28 cellular contexts compared by ENCODE assay signal in the genomic region with DNA sequence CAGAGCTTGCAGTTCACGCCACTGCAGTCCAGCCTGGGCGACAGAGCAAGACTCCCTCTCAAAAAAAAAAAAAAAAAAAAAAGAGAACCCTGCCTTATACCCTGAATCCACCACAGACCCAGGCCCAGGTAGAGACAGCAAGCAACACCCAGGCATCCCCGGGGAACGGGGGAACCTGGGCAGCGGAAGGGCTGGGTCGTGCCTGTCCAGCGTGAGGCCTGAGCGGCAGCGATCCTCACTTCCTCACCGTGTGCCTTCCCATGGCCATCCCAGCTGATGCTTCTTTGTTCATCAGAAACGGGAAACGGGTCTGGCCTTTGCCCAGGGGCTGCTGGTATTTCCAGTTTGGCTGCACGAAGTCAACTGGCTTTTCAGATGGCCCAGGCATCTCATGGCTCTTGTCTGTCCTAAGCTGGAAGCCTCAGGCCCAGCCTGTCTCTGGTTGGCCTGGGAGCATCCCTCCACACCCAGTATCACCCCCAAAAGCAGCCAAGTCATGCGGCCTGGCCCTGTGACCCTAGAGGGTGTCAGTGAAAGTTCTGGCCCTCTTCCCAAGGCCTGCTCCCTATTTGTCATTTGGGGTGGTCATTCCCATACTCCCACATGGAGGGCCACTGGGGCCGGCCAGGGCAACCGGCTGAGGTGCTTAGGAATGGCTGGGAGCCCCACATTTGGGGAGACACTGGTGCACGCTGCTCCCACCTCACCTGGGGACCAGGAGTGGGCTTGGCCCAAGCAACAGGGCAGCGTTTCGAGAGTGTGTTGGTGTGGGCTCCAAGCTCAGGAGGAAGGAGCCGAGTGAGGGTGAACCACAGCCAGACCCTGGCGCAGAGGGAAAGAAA. TPM values are rescaled to one million over a fixed set of nuclear protein-coding genes. Genes with fewer than 3 reads are reported as not detected.
"Had no signal": no experiment of that assay in that cellular context is flagged by ENCODE, and none has a peak within 500 bp of the region (broad histone marks: within the 10 kb centered on the region; RNA-seq: fewer than 3 reads in every experiment).

No MANE protein-coding gene starts in this region.

- H3K4me1 Mint-ChIP-seq: activated CD8-positive, alpha-beta memory T cell treated with anti-CD3 and anti-CD28 coated beads, Interleukin-2, amount 10 ng/mL, durations not matched to agents 7 days and 5 days; IgD-negative memory B cell had no signal

- ATAC-seq: activated CD8-positive, alpha-beta memory T cell treated with anti-CD3 and anti-CD28 coated beads, Interleukin-2, amount 10 ng/mL, durations not matched to agents 7 days and 5 days; activated naive CD4-positive, alpha-beta T cell treated with anti-CD3 and anti-CD28 coated beads, Interleukin-2, amount 50 U/mL, for 72 hours; activated naive CD8-positive, alpha-beta T cell treated with anti-CD3 and anti-CD28 coated beads, Interleukin-2, amount 50 U/mL, for 24 hours had no signal

- H3K4me3 ChIP-seq: cardiac muscle cell, PC-9, SJCRH30 had no signal

- H3K9me3 Mint-ChIP-seq: activated naive CD4-positive, alpha-beta T cell treated with anti-CD3 and anti-CD28 coated beads, Interleukin-2, amount 50 U/mL, for 72 hours; activated naive CD8-positive, alpha-beta T cell treated with anti-CD3 and anti-CD28 coated beads, Interleukin-2, amount 50 U/mL, for 24 hours; activated T-cell treated with anti-CD3 and anti-CD28 coated beads, Interleukin-2, amount 50 U/mL, for 24 hours; activated T-helper 1 cell treated with anti-CD3 and anti-CD28 coated beads, Interleukin-12 subunit alpha, Interleukin-12 subunit beta, Interleukin-2, Interleukin-4 antibody, amounts not matched to agents 30 ng/mL and 10 ng/mL and 1 ng/mL, durations not matched to agents 14 hours and 24 hours and 36 hours; IgD-negative memory B cell had no signal

- H3K27ac Mint-ChIP-seq: activated CD8-positive, alpha-beta memory T cell treated with anti-CD3 and anti-CD28 coated beads, Interleukin-2, amount 10 ng/mL, durations not matched to agents 7 days and 5 days; activated naive CD4-positive, alpha-beta T cell treated with anti-CD3 and anti-CD28 coated beads, Interleukin-2, amount 50 U/mL, for 72 hours; activated naive CD8-positive, alpha-beta T cell treated with anti-CD3 and anti-CD28 coated beads, Interleukin-2, amount 50 U/mL, for 24 hours; activated T-cell treated with anti-CD3 and anti-CD28 coated beads, Interleukin-2, amount 50 U/mL, for 24 hours; activated T-helper 1 cell treated with anti-CD3 and anti-CD28 coated beads, Interleukin-12 subunit alpha, Interleukin-12 subunit beta, Interleukin-2, Interleukin-4 antibody, amounts not matched to agents 30 ng/mL and 10 ng/mL and 1 ng/mL, durations not matched to agents 14 hours and 24 hours and 36 hours had no signal

- H3K27me3 ChIP-seq: brain microvascular endothelial cell, cardiac muscle cell, SJCRH30 had no signal

- H3K9me3 ChIP-seq: SJCRH30, SK-N-SH had no signal

- H3K36me3 Mint-ChIP-seq: activated CD8-positive, alpha-beta memory T cell treated with anti-CD3 and anti-CD28 coated beads, Interleukin-2, amount 10 ng/mL, durations not matched to agents 7 days and 5 days; activated naive CD4-positive, alpha-beta T cell treated with anti-CD3 and anti-CD28 coated beads, Interleukin-2, amount 50 U/mL, for 72 hours had no signal

- H3K4me3 Mint-ChIP-seq: activated CD8-positive, alpha-beta memory T cell treated with anti-CD3 and anti-CD28 coated beads, Interleukin-2, amount 10 ng/mL, durations not matched to agents 7 days and 5 days; activated naive CD8-positive, alpha-beta T cell treated with anti-CD3 and anti-CD28 coated beads, Interleukin-2, amount 50 U/mL, for 24 hours; activated T-cell treated with anti-CD3 and anti-CD28 coated beads, Interleukin-2, amount 50 U/mL, for 24 hours; activated T-helper 1 cell treated with anti-CD3 and anti-CD28 coated beads, Interleukin-12 subunit alpha, Interleukin-12 subunit beta, Interleukin-2, Interleukin-4 antibody, amounts not matched to agents 30 ng/mL and 10 ng/mL and 1 ng/mL, durations not matched to agents 14 hours and 24 hours and 36 hours; IgD-negative memory B cell had no signal

- H3K27me3 Mint-ChIP-seq: activated CD8-positive, alpha-beta memory T cell treated with anti-CD3 and anti-CD28 coated beads, Interleukin-2, amount 10 ng/mL, durations not matched to agents 7 days and 5 days; activated naive CD8-positive, alpha-beta T cell treated with anti-CD3 and anti-CD28 coated beads, Interleukin-2, amount 50 U/mL, for 24 hours; activated T-cell treated with anti-CD3 and anti-CD28 coated beads, Interleukin-2, amount 50 U/mL, for 24 hours; IgD-negative memory B cell had no signal

- DNase-seq: activated CD4-positive, alpha-beta T cell treated with anti-CD3 and anti-CD28 coated beads for 4 hours; activated CD4-positive, alpha-beta T cell treated with anti-CD3 and anti-CD28 coated beads, Interleukin-2, amount 50 U/mL, for 48 hours; activated CD8-positive, alpha-beta memory T cell treated with anti-CD3 and anti-CD28 coated beads, Interleukin-2, amount 10 ng/mL, durations not matched to agents 7 days and 5 days; activated effector memory CD4-positive, alpha-beta T cell treated with anti-CD3 and anti-CD28 coated beads, Interleukin-2, amount 50 U/mL, for 16 hours; activated naive CD4-positive, alpha-beta T cell treated with Interleukin-2 at 50 U/mL for 16 hours; activated naive CD8-positive, alpha-beta T cell treated with anti-CD3 and anti-CD28 coated beads, Interleukin-2, amount 50 U/mL, for 24 hours; activated T-cell treated with anti-CD3 and anti-CD28 coated beads, Interleukin-2, amount 50 U/mL, for 24 hours; amniotic stem cell; brain microvascular endothelial cell; KG1; MV-4-11; NCI-H1092 treated with DMSO at 0.1 percent for 48 hours; NCI-H1436; NCI-H187; NCI-H2081 treated with DMSO at 0.1 percent for 48 hours; NCI-H446; NCI-H524; PC-9; SJCRH30; SK-N-SH; T-helper 1 cell; WERI-Rb-1 had no signal

- H3K27ac ChIP-seq: brain microvascular endothelial cell, cardiac muscle cell, PC-9, SJCRH30, WERI-Rb-1 had no signal

- H3K36me3 ChIP-seq: cardiac muscle cell, SJCRH30, WERI-Rb-1 had no signal

RNA-seq across cellular contexts. Expression of gene SLC5A10, which starts 32.5 kb away (rescaled TPM):
- total RNA-seq: activated CD8-positive, alpha-beta memory T cell treated with anti-CD3 and anti-CD28 coated beads, Interleukin-2, amount 10 ng/mL, durations not matched to agents 7 days and 5 days; activated naive CD4-positive, alpha-beta T cell treated with anti-CD3 and anti-CD28 coated beads, Interleukin-2, amount 50 U/mL, for 72 hours; activated T-helper 1 cell treated with anti-CD3 and anti-CD28 coated beads, Interleukin-12 subunit alpha, Interleukin-12 subunit beta, Interleukin-2, Interleukin-4 antibody, amounts not matched to agents 30 ng/mL and 10 ng/mL and 1 ng/mL, durations not matched to agents 14 hours and 24 hours and 36 hours; LHCN-M2; SJCRH30; T-helper 2 cell treated with Interferon-gamma antibody and Interleukin-4, amounts not matched to agents 100 ng/mL and 5 ng/mL, for 36 hours had no signal
- polyA plus RNA-seq: cardiac muscle cell, SK-N-SH had no signal
